In genomic region chr3:141192345-141192744, GRCh38 we compare ENCODE assay signal across 7 cellular contexts. TPM values are rescaled to one million over a fixed set of nuclear protein-coding genes. Genes with fewer than 3 reads are reported as not detected.
DNase-seq lines count a peak whose midpoint lies in the region; ATAC-seq, FAIRE-seq and TF ChIP-seq lines count a peak whose summit lies in the region.

No MANE protein-coding gene starts in this region.

- H3K36me3 ChIP-seq in heart right ventricle = no peaks in the 10 kb centered on the region

- WGBS in heart right ventricle, 2 donors = 10 to 11% methylated on average over 11 of the region's 11 CpGs

- no peaks in the 10 kb centered on the region for H3K9me3 ChIP-seq in heart right ventricle

- no peaks in the 10 kb centered on the region for H3K36me3 Mint-ChIP-seq in activated naive CD8-positive, alpha-beta T cell treated with anti-CD3 and anti-CD28 coated beads, Interleukin-2, amount 50 U/mL, for 24 hours (ENCODE audit: low read depth)

- TF ChIP-seq CTCF in heart right ventricle (IDR thresholded peaks at IDR 0.05) = peak; percentile 96 to 99 (median 99)

- peaks cover 16% of the 10 kb centered on the region for H3K27me3 Mint-ChIP-seq in activated naive CD8-positive, alpha-beta T cell treated with anti-CD3 and anti-CD28 coated beads, Interleukin-2, amount 50 U/mL, for 24 hours

- H3K27me3 ChIP-seq in heart right ventricle = peaks cover 0 to 17% (median 6%) of the 10 kb centered on the region in 7 donors

- peaks cover 0 to 4% (median 0%) of the 10 kb centered on the region in 9 donors for H3K4me1 ChIP-seq in heart right ventricle

- no peak overlapping the region for H3K4me3 Mint-ChIP-seq in activated naive CD8-positive, alpha-beta T cell treated with anti-CD3 and anti-CD28 coated beads, Interleukin-2, amount 50 U/mL, for 24 hours

- H3K9me3 Mint-ChIP-seq in activated naive CD8-positive, alpha-beta T cell treated with anti-CD3 and anti-CD28 coated beads, Interleukin-2, amount 50 U/mL, for 24 hours = no peaks in the 10 kb centered on the region

- no peak overlapping the region for H3K4me3 ChIP-seq in heart right ventricle

- H3K27ac Mint-ChIP-seq in activated naive CD8-positive, alpha-beta T cell treated with anti-CD3 and anti-CD28 coated beads, Interleukin-2, amount 50 U/mL, for 24 hours = no peak overlapping the region

- peak; percentile 97 for FAIRE-seq in GM18507 (lab: Jason Lieb, UNC)

- ATAC-seq in HG02970 (IDR thresholded peaks at IDR 0.05; ENCODE audit: low FRiP score, unreplicated experiment) = peak; percentile 95
- ATAC-seq in activated naive CD8-positive, alpha-beta T cell treated with anti-CD3 and anti-CD28 coated beads, Interleukin-2, amount 50 U/mL, for 24 hours = peak; percentile 99
- peak; percentile 98 to 99 (median 99) for ATAC-seq in heart right ventricle

- intact Hi-C loops in heart right ventricle (cut with DNase I) = loop anchor here in 9 of 10 donors (1.0 to 10.0 kb wide), 8 partner anchors 85 to 298 kb away; no protein-coding TSS in a partner anchor

- H3K4me1 Mint-ChIP-seq in activated naive CD8-positive, alpha-beta T cell treated with anti-CD3 and anti-CD28 coated beads, Interleukin-2, amount 50 U/mL, for 24 hours = peaks cover 9% of the 10 kb centered on the region

- peak; percentile 53 for DNase-seq in GM18507 (ENCODE audit: extremely low spot score, insufficient read length, low read depth)
- peak; percentile 95 for DNase-seq in NCI-H1694 treated with DMSO at 0.1 percent for 48 hours (lab: John Stamatoyannopoulos, UW)
- DNase-seq in T follicular helper cell (ENCODE audit: low read depth) = peak; percentile 92
- peak; percentile 98 for DNase-seq in activated naive CD8-positive, alpha-beta T cell treated with anti-CD3 and anti-CD28 coated beads, Interleukin-2, amount 50 U/mL, for 24 hours
- peak; percentile 96 for DNase-seq in heart right ventricle
- DNase-seq in retina = peak; percentile 97

- no peak overlapping the region for H3K27ac ChIP-seq in heart right ventricle

RNA-seq across cellular contexts. Expression of gene PXYLP1, which starts 39.3 kb away (rescaled TPM):
- 10 to 100 TPM in 9 of 10 donors, 1 to 10 TPM in 1; 8.7 to 33.5 (median 19.9) TPM for total RNA-seq in heart right ventricle
- 10 to 100 TPM; 11.3 to 17.0 TPM for polyA plus RNA-seq in heart right ventricle
